8 cellular contexts compared by ENCODE assay signal in genomic region chr3:4750306-4751056, GRCh38.
DNase-seq lines count a peak whose midpoint lies in the region; ATAC-seq, FAIRE-seq and TF ChIP-seq lines count a peak whose summit lies in the region.

No MANE protein-coding gene starts in this region.

- no peak for TF ChIP-seq POLR2A in A549 (IDR thresholded peaks at IDR 0.05; ENCODE audit: low read length)

- H3K27me3 ChIP-seq in mucosa of rectum (ENCODE audit: control insufficient read depth in 2 of 2, insufficient read depth in 2 of 2, low read length in 2 of 2) = no peaks in the 10 kb centered on the region

- H3K9me3 ChIP-seq in A549 (no peaks in the 10 kb centered on the region), mucosa of rectum (ENCODE audit: control insufficient read depth in 2 of 2, low read length in 2 of 2) (no peaks in the 10 kb centered on the region)

- H3K4me2 ChIP-seq in A549 = peak overlapping the region; percentile 73

- ATAC-seq in A549 (no peak), GM18519 (IDR thresholded peaks at IDR 0.05; ENCODE audit: low FRiP score, unreplicated experiment) (no peak), GM21528 (IDR thresholded peaks at IDR 0.05; ENCODE audit: low FRiP score, unreplicated experiment) (no peak), HG03457 (IDR thresholded peaks at IDR 0.05; ENCODE audit: unreplicated experiment) (no peak)

- no peak for DNase-seq in A549 (ENCODE audit: low read depth in 1 of 2, low spot score in 1 of 2)
- DNase-seq in NCI-H82 treated with DMSO at 0.1 percent for 48 hours (lab: John Stamatoyannopoulos, UW; ENCODE audit: unreplicated experiment) = peak; percentile 1
- DNase-seq in coronary artery (ENCODE audit: low spot score) = no peak
- DNase-seq in urothelium cell line (ENCODE audit: low spot score) = peak; percentile 66

- FAIRE-seq in A549 (lab: Jason Lieb, UNC) (no peak), urothelium cell line (lab: Jason Lieb, UNC) (no peak)

- no peak for TF ChIP-seq EP300 in A549 (IDR thresholded peaks at IDR 0.05)

- TF ChIP-seq CTCF in A549 (IDR thresholded peaks at IDR 0.05) (no peak), coronary artery (IDR thresholded peaks at IDR 0.05) (no peak)

- H3K4me3 ChIP-seq in A549 (no peak overlapping the region), coronary artery (no peak overlapping the region), mucosa of rectum (ENCODE audit: low read length in 2 of 2) (peak overlapping the region in 1 of 2 donors; percentile 1)

- CTCF ChIA-PET in A549 (lab: Yijun Ruan, JAX) = interaction anchor here (0.7 to 6.0 kb wide), 6 partner anchors 16 to 307 kb away, joined by 3 to 26 read pairs (median 3); no protein-coding TSS in a partner anchor

- TF ChIP-seq RAD21 in A549 (conservative IDR thresholded peaks at IDR 0.05 in 1 of 2, IDR thresholded peaks at IDR 0.05 in 1 of 2) = no peak

- H3K27ac ChIP-seq in A549 (peak overlapping the region; percentile 79 to 86), coronary artery (peak overlapping the region; percentile 39 to 63), mucosa of rectum (ENCODE audit: low read depth in 2 of 2, low read length in 2 of 2) (peak overlapping the region; percentile 38 to 60)

- whole genome bisulfite sequencing in A549 (ENCODE audit: missing lambda C conversion rate) = 84% methylated on average over 7 of the region's 7 CpGs

- H3K36me3 ChIP-seq in mucosa of rectum (ENCODE audit: control insufficient read depth in 2 of 2, insufficient read depth in 2 of 2, low read length in 2 of 2) = peaks cover 0 to 2% of the 10 kb centered on the region in 2 donors

- H3K9ac ChIP-seq in mucosa of rectum (ENCODE audit: low read depth in 1 of 2, low read length in 2 of 2) = peak overlapping the region; percentile 17 to 36

- H3K4me1 ChIP-seq in A549 (peaks cover 48% of the 10 kb centered on the region), mucosa of rectum (ENCODE audit: control insufficient read depth in 2 of 2, insufficient read depth in 2 of 2, low read length in 2 of 2) (peaks cover 13 to 24% of the 10 kb centered on the region in 2 donors)

- POLR2A ChIA-PET in A549 (lab: Yijun Ruan, JAX) = interaction anchor here (0.7 kb wide), 1 partner anchor 42 kb away, joined by 5 read pairs; no protein-coding TSS in a partner anchor

TF ChIP-seq in A549, 52 proteins besides CTCF, POLR2A, EP300 and RAD21:
- TF ChIP-seq TFCP2L1 (CRISPR knock-in tag; IDR thresholded peaks at IDR 0.05) = no peak
- no peak for TF ChIP-seq EHMT2 (IDR thresholded peaks at IDR 0.05; ENCODE audit: low read depth)
- TF ChIP-seq POLR2AphosphoS2 (conservative IDR thresholded peaks at IDR 0.05; ENCODE audit: low read length) = no peak
- TF ChIP-seq HEYL (CRISPR knock-in tag; IDR thresholded peaks at IDR 0.05) = no peak
- no peak for TF ChIP-seq FOXS1 (CRISPR knock-in tag; IDR thresholded peaks at IDR 0.05)
- TF ChIP-seq SREBF2 (IDR thresholded peaks at IDR 0.05) = no peak
- TF ChIP-seq ATOH8 (CRISPR knock-in tag; IDR thresholded peaks at IDR 0.05; ENCODE audit: low read depth) = no peak
- no peak for TF ChIP-seq BHLHE40 (IDR thresholded peaks at IDR 0.05; ENCODE audit: low read depth, low read length)
- TF ChIP-seq HOXB13 (CRISPR knock-in tag; IDR thresholded peaks at IDR 0.05; ENCODE audit: low read depth) = no peak
- no peak for TF ChIP-seq GATA3 (IDR thresholded peaks at IDR 0.05; ENCODE audit: borderline replicate concordance)
- TF ChIP-seq HOXB5 (CRISPR knock-in tag; IDR thresholded peaks at IDR 0.05) = no peak
- TF ChIP-seq PBX3 (IDR thresholded peaks at IDR 0.05) = no peak
- no peak for TF ChIP-seq CEBPB (IDR thresholded peaks at IDR 0.05)
- no peak for TF ChIP-seq BCL3 (IDR thresholded peaks at IDR 0.05)
- TF ChIP-seq ESRRA (IDR thresholded peaks at IDR 0.05; ENCODE audit: borderline replicate concordance, low read length) = no peak
- no peak for TF ChIP-seq SMC3 (IDR thresholded peaks at IDR 0.05)
- no peak for TF ChIP-seq MAZ (IDR thresholded peaks at IDR 0.05; ENCODE audit: borderline replicate concordance, low read depth, low read length)
- no peak for TF ChIP-seq NFE2L2 (conservative IDR thresholded peaks at IDR 0.05; ENCODE audit: low read length)
- no peak for TF ChIP-seq RNF2 (IDR thresholded peaks at IDR 0.05; ENCODE audit: borderline replicate concordance, low read depth)

Comparison
In these comparisons a context has a peak if more than half of its experiments do, and no peak if none do; other contexts are left out.
1. DNase-seq: peak in NCI-H82 treated with DMSO at 0.1 percent for 48 hours (single experiment) and urothelium cell line (single experiment); none in A549 (0 of 2) and coronary artery (single experiment).
2. Peak in every context shown above with its lines, with median percentiles within 50 percentile points of each other: H3K27ac ChIP-seq.